24 cellular contexts compared by ENCODE assay signal in the genomic region with DNA sequence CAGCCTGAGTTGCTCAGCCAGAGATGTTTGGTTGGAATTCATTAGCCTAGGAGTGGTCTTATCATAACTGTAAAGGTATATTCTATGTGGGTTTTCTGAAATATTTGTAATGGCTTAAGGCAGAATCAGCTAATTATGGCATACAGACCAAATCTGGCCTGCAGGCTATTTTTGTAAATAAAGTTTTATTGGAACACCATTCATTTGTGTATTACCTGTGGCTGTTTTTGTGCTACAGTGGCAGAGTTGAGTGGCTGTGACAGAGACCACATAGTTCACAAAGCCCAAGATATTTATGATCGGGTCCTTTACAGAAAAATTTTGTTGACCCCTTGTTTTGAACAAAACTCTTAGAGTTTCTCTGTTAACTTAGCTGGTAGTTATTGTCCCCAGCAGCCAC.
"Had no signal": no experiment of that assay in that cellular context is flagged by ENCODE, and none has a peak within 500 bp of the region (broad histone marks: within the 10 kb centered on the region; RNA-seq: fewer than 3 reads in every experiment).

No MANE protein-coding gene starts in this region.

- H3K36me3 ChIP-seq: colonic mucosa, gastroesophageal sphincter, lower lobe of right lung had no signal

- H3K4me1 ChIP-seq: colonic mucosa, esophagus muscularis mucosa, foreskin keratinocyte, gastroesophageal sphincter, left lung, lower lobe of right lung had no signal

- FAIRE-seq: endothelial cell of umbilical vein, frontal cortex, kidney had no signal

- H3K27me3 ChIP-seq: colonic mucosa, dorsolateral prefrontal cortex, esophagus muscularis mucosa, foreskin keratinocyte, gastroesophageal sphincter, heart left ventricle, hepatocyte, left lung had no signal

- H2AFZ ChIP-seq: hepatocyte had no signal

- H3K27ac ChIP-seq: colonic mucosa, dorsolateral prefrontal cortex, esophagus muscularis mucosa, foreskin keratinocyte, gastroesophageal sphincter, heart left ventricle, hepatocyte, left lung, lower lobe of right lung had no signal

- H3K9me3 ChIP-seq: colonic mucosa, esophagus muscularis mucosa, gastroesophageal sphincter, heart left ventricle, left lung, lower lobe of right lung, mucosa of descending colon had no signal

- H3K79me2 ChIP-seq: hepatocyte had no signal

- H3K4me2 ChIP-seq: hepatocyte had no signal

- ATAC-seq: foreskin keratinocyte, gastroesophageal sphincter, heart left ventricle, left colon, left lung, left ventricle myocardium superior, lower lobe of right lung, mucosa of descending colon had no signal

- DNase-seq: colonic mucosa; dermis blood vessel endothelial cell; dorsolateral prefrontal cortex; effector CD4-positive, alpha-beta T cell; effector memory CD4-positive, alpha-beta T cell; foreskin keratinocyte; hypothalamus; immature natural killer cell; islet precursor cell; kidney; kidney glomerular epithelial cell; left colon; left lung; mesenchymal stem cell; mucosa of descending colon; naive B cell had no signal

- H3K4me3 ChIP-seq: colonic mucosa, dorsolateral prefrontal cortex, esophagus muscularis mucosa, gastroesophageal sphincter, heart left ventricle, hepatocyte, left lung, lower lobe of right lung, mucosa of descending colon had no signal
